Comparison of ENCODE assay signal across 21 cellular contexts in the genomic region with DNA sequence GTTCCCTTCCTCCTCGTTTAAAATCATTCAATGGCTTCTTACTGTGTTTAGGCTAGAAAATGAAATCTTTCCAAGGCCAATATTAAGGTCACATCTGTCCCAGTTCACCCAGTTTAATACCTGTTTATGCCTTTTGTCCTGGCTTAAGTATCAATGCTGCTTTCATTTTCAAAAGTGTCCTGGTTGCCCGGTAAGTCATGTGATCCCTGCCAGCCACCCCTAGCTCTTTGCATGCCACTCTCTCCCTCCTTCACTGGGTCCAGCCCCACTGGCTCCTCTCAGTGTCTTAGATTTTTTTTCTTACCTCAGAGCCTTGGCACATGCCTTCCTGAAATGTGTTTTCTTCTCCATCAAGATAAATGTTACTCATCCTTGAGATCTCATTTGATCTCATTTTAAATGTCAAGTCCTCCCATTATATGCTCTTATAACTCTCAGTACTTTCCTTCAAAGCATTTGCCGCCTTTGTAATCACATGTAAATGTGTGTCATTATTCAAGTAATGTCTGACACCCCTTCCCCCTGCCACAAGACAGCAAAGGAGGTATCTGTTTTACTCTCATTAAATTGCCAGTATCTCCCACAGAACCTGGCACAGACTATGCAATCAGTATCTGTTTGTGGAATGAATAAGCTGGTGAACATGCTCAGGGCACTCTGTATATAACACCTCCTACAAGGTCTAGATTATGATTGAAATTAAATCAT.
DNase-seq lines count a peak whose midpoint lies in the region; ATAC-seq and TF ChIP-seq lines count a peak whose summit lies in the region.
"Had no signal": no experiment of that assay in that cellular context is flagged by ENCODE, and none has a peak within 500 bp of the region (broad histone marks: within the 10 kb centered on the region; RNA-seq: fewer than 3 reads in every experiment).

No MANE protein-coding gene starts in this region.

- no peaks in the 10 kb centered on the region for H3K4me1 Mint-ChIP-seq in activated naive CD8-positive, alpha-beta T cell treated with anti-CD3 and anti-CD28 coated beads, Interleukin-2, amount 50 U/mL, for 24 hours
- H3K4me1 Mint-ChIP-seq in activated naive CD8-positive, alpha-beta T cell treated with anti-CD3 and anti-CD28 coated beads for 36 hours: no peaks in the 10 kb centered on the region
- peaks cover 3% of the 10 kb centered on the region for H3K4me1 Mint-ChIP-seq in endodermal cell
- H3K4me1 Mint-ChIP-seq in progenitor cell of endocrine pancreas (ENCODE audit: low read depth): no peaks in the 10 kb centered on the region
- H3K4me1 Mint-ChIP-seq: CD4-positive, CD25-positive, alpha-beta regulatory T cell; CD8-positive, alpha-beta memory T cell had no signal

- H3K27me3 ChIP-seq in endodermal cell (ENCODE audit: control insufficient read depth, insufficient read depth, low read length, poor library complexity, severe bottlenecking): no peaks in the 10 kb centered on the region
- H3K27me3 ChIP-seq: BE2C had no signal

- ATAC-seq in activated naive CD8-positive, alpha-beta T cell treated with anti-CD3 and anti-CD28 coated beads, Interleukin-2, amount 50 U/mL, for 24 hours: peak; percentile 36
- ATAC-seq: GM12878 had no signal

- no peak overlapping the region for H3K27ac ChIP-seq in endodermal cell (ENCODE audit: low read depth, low read length)
- H3K27ac ChIP-seq: GM23248 had no signal

- H3K27me3 Mint-ChIP-seq in activated naive CD8-positive, alpha-beta T cell treated with anti-CD3 and anti-CD28 coated beads, Interleukin-2, amount 50 U/mL, for 24 hours: peaks cover 6% of the 10 kb centered on the region
- H3K27me3 Mint-ChIP-seq in activated naive CD8-positive, alpha-beta T cell treated with anti-CD3 and anti-CD28 coated beads for 36 hours: peaks cover 6% of the 10 kb centered on the region
- H3K27me3 Mint-ChIP-seq in endodermal cell (ENCODE audit: insufficient read depth): peaks cover 2% of the 10 kb centered on the region
- H3K27me3 Mint-ChIP-seq in progenitor cell of endocrine pancreas: no peaks in the 10 kb centered on the region
- H3K27me3 Mint-ChIP-seq: CD4-positive, CD25-positive, alpha-beta regulatory T cell had no signal

- no peaks in the 10 kb centered on the region for H3K9me3 ChIP-seq in endodermal cell (ENCODE audit: control insufficient read depth, low read length)
- H3K9me3 ChIP-seq: BE2C had no signal

- no peaks in the 10 kb centered on the region for H3K36me3 Mint-ChIP-seq in activated naive CD8-positive, alpha-beta T cell treated with anti-CD3 and anti-CD28 coated beads, Interleukin-2, amount 50 U/mL, for 24 hours (ENCODE audit: low read depth)
- H3K36me3 Mint-ChIP-seq in activated naive CD8-positive, alpha-beta T cell treated with anti-CD3 and anti-CD28 coated beads for 36 hours: no peaks in the 10 kb centered on the region
- H3K36me3 Mint-ChIP-seq in endodermal cell (ENCODE audit: low read depth) (no peaks in the 10 kb centered on the region), progenitor cell of endocrine pancreas (ENCODE audit: insufficient read depth) (no peaks in the 10 kb centered on the region)
- H3K36me3 Mint-ChIP-seq: CD4-positive, CD25-positive, alpha-beta regulatory T cell; CD8-positive, alpha-beta memory T cell had no signal

- H3K4me3 Mint-ChIP-seq in activated naive CD8-positive, alpha-beta T cell treated with anti-CD3 and anti-CD28 coated beads, Interleukin-2, amount 50 U/mL, for 24 hours: no peak overlapping the region
- H3K4me3 Mint-ChIP-seq in activated naive CD8-positive, alpha-beta T cell treated with anti-CD3 and anti-CD28 coated beads for 36 hours: no peak overlapping the region
- H3K4me3 Mint-ChIP-seq in endodermal cell (no peak overlapping the region), progenitor cell of endocrine pancreas (ENCODE audit: low read depth) (no peak overlapping the region)
- H3K4me3 Mint-ChIP-seq: CD4-positive, CD25-positive, alpha-beta regulatory T cell; CD8-positive, alpha-beta memory T cell had no signal

- 93 to 100% methylated on average over 1 to 2 of the region's 3 CpGs for WGBS in endodermal cell (ENCODE audit: insufficient coverage in 1 of 2, insufficient read length in 1 of 2), 2 experiments

- H3K27ac Mint-ChIP-seq in activated naive CD8-positive, alpha-beta T cell treated with anti-CD3 and anti-CD28 coated beads, Interleukin-2, amount 50 U/mL, for 24 hours: no peak overlapping the region
- H3K27ac Mint-ChIP-seq in activated naive CD8-positive, alpha-beta T cell treated with anti-CD3 and anti-CD28 coated beads for 36 hours: no peak overlapping the region
- no peak overlapping the region for H3K27ac Mint-ChIP-seq in endodermal cell
- no peak overlapping the region for H3K27ac Mint-ChIP-seq in progenitor cell of endocrine pancreas
- H3K27ac Mint-ChIP-seq: CD4-positive, CD25-positive, alpha-beta regulatory T cell; CD8-positive, alpha-beta memory T cell had no signal

- no peaks in the 10 kb centered on the region for H3K4me1 ChIP-seq in endodermal cell (ENCODE audit: control insufficient read depth, insufficient read depth, low read length)

- H3K36me3 ChIP-seq in endodermal cell (ENCODE audit: control insufficient read depth, insufficient read depth, low read length): no peaks in the 10 kb centered on the region
- H3K36me3 ChIP-seq: BE2C had no signal

- H3K4me3 ChIP-seq in endodermal cell (ENCODE audit: low read length): no peak overlapping the region
- H3K4me3 ChIP-seq: GM12878, GM23248 had no signal

- H3K9me3 Mint-ChIP-seq in activated naive CD8-positive, alpha-beta T cell treated with anti-CD3 and anti-CD28 coated beads, Interleukin-2, amount 50 U/mL, for 24 hours: no peaks in the 10 kb centered on the region
- no peaks in the 10 kb centered on the region for H3K9me3 Mint-ChIP-seq in activated naive CD8-positive, alpha-beta T cell treated with anti-CD3 and anti-CD28 coated beads for 36 hours
- H3K9me3 Mint-ChIP-seq in endodermal cell (no peaks in the 10 kb centered on the region), progenitor cell of endocrine pancreas (ENCODE audit: low read depth) (no peaks in the 10 kb centered on the region)

- peak; percentile 12 for TF ChIP-seq CTCF in endodermal cell (conservative IDR thresholded peaks at IDR 0.05)
- TF ChIP-seq CTCF in progenitor cell of endocrine pancreas (IDR thresholded peaks at IDR 0.05; ENCODE audit: unreplicated experiment): no peak

- no peak for DNase-seq in activated naive CD8-positive, alpha-beta T cell treated with anti-CD3 and anti-CD28 coated beads, Interleukin-2, amount 50 U/mL, for 24 hours
- no peak for DNase-seq in activated naive CD8-positive, alpha-beta T cell treated with anti-CD3 and anti-CD28 coated beads for 36 hours
- DNase-seq in NCI-H226: peak; percentile 9
- DNase-seq in endodermal cell: no peak
- no peak for DNase-seq in stimulated activated CD4-positive, alpha-beta T cell treated with anti-CD3 and anti-CD28 coated beads, Interleukin-15, amount 100 ng/mL, for 24 hours
- DNase-seq in iPS-NIHi7 (ENCODE audit: extremely low spot score): no peak
- DNase-seq in progenitor cell of endocrine pancreas (ENCODE audit: low spot score, unreplicated experiment): no peak
- DNase-seq: ACHN; BE2C; C1 segment of cervical spinal cord; CD4-positive, CD25-positive, alpha-beta regulatory T cell; CD8-positive, alpha-beta memory T cell; COR-L47; DMS 273 treated with DMSO at 0.1 percent for 48 hours; DMS53; DND-41; EL; GM23248; HCEC 1CT; IMR-90 had no signal

- H3K9ac ChIP-seq in endodermal cell (ENCODE audit: extremely low read depth, low read length, poor library complexity, severe bottlenecking): no peak overlapping the region
- H3K9ac ChIP-seq: GM23248 had no signal
